Comparison of ENCODE assay signal across 2 cellular contexts in genomic region chr13:41930154-41930553, GRCh38.
A peak's percentile ranks its signal among the peaks of the same experiment; 100 is the strongest.
TF ChIP-seq lines count a peak whose summit lies in the region.

No MANE protein-coding gene starts in this region.

TF ChIP-seq in A549, 52 proteins besides CTCF, POLR2A, EP300 and RAD21:
- TF ChIP-seq NFE2L2 (conservative IDR thresholded peaks at IDR 0.05; ENCODE audit: low read length), result 0 out of 2 replicates have a peak, but pooled peaks have one; percentile 25
- TF ChIP-seq MAFK (IDR thresholded peaks at IDR 0.05; ENCODE audit: partially characterized antibody), result peak; percentile 77
- no peak for TF ChIP-seq GATA3 (IDR thresholded peaks at IDR 0.05; ENCODE audit: borderline replicate concordance)

TF ChIP-seq in GM23338, 12 proteins besides CTCF, POLR2A, EP300 and RAD21:
- no peak for TF ChIP-seq POLR2AphosphoS5 (IDR thresholded peaks at IDR 0.05; ENCODE audit: low read depth)
- no peak for TF ChIP-seq ZNF114 (CRISPR knock-in tag; IDR thresholded peaks at IDR 0.05)
- no peak for TF ChIP-seq ZNF462 (CRISPR knock-in tag; IDR thresholded peaks at IDR 0.05)
- no peak for TF ChIP-seq NANOG (IDR thresholded peaks at IDR 0.05; ENCODE audit: borderline replicate concordance)
- TF ChIP-seq REST (IDR thresholded peaks at IDR 0.05; ENCODE audit: unreplicated experiment), result no peak
- TF ChIP-seq CREB1 (CRISPR knock-in tag; IDR thresholded peaks at IDR 0.05; ENCODE audit: low read depth), result no peak
- TF ChIP-seq EZH2 (IDR thresholded peaks at IDR 0.05; ENCODE audit: low read depth, unreplicated experiment), result no peak
- TF ChIP-seq STAT1 (IDR thresholded peaks at IDR 0.05; ENCODE audit: unreplicated experiment), result no peak
- no peak for TF ChIP-seq ETS1 (IDR thresholded peaks at IDR 0.05)
- TF ChIP-seq JUNB (IDR thresholded peaks at IDR 0.05; ENCODE audit: unreplicated experiment), result no peak
- no peak for TF ChIP-seq ZNF331 (CRISPR knock-in tag; IDR thresholded peaks at IDR 0.05; ENCODE audit: low read depth)
- no peak for TF ChIP-seq EZH2phosphoT487 (IDR thresholded peaks at IDR 0.05; ENCODE audit: unreplicated experiment)
